Comparison of ENCODE assay signal across 18 cellular contexts in genomic region chr4:143215873-143216272, GRCh38.
"Had no signal": no experiment of that assay in that cellular context is flagged by ENCODE, and none has a peak within 500 bp of the region (broad histone marks: within the 10 kb centered on the region; RNA-seq: fewer than 3 reads in every experiment).

No MANE protein-coding gene starts in this region.

- H3K27ac Mint-ChIP-seq: activated T-helper 1 cell treated with anti-CD3 and anti-CD28 coated beads, Interleukin-12 subunit alpha, Interleukin-12 subunit beta, Interleukin-2, Interleukin-4 antibody, amounts not matched to agents 30 ng/mL and 10 ng/mL and 1 ng/mL, durations not matched to agents 14 hours and 24 hours and 36 hours had no signal

- H3K4me3 Mint-ChIP-seq: activated T-helper 1 cell treated with anti-CD3 and anti-CD28 coated beads, Interleukin-12 subunit alpha, Interleukin-12 subunit beta, Interleukin-2, Interleukin-4 antibody, amounts not matched to agents 30 ng/mL and 10 ng/mL and 1 ng/mL, durations not matched to agents 14 hours and 24 hours and 36 hours; naive thymus-derived CD8-positive, alpha-beta T cell had no signal

- H3K27me3 Mint-ChIP-seq: naive thymus-derived CD8-positive, alpha-beta T cell had no signal

- H3K4me3 ChIP-seq: ascending aorta, breast epithelium, hepatocyte, SJSA1, skin epidermis, upper lobe of left lung had no signal

- H3K27me3 ChIP-seq: ascending aorta, breast epithelium, hepatocyte, SJSA1, upper lobe of left lung had no signal

- FAIRE-seq: keratinocyte had no signal

- ATAC-seq: left lobe of liver; naive thymus-derived CD8-positive, alpha-beta T cell had no signal

- H3K27ac ChIP-seq: ascending aorta, breast epithelium, hepatocyte, SJSA1, skin epidermis, upper lobe of left lung had no signal

- H3K4me1 ChIP-seq: breast epithelium, SJSA1 had no signal

- DNase-seq: activated CD4-positive, CD25-positive, alpha-beta regulatory T cell treated with anti-CD3 and anti-CD28 coated beads, Interleukin-2, amount 50 U/mL, for 72 hours; effector CD4-positive, alpha-beta T cell; naive thymus-derived CD8-positive, alpha-beta T cell; retina; stimulated activated CD4-positive, alpha-beta T cell treated with anti-CD3 and anti-CD28 coated beads, Interleukin-4, amount 100 ng/mL, for 4 hours; stimulated activated CD8-positive, alpha-beta memory T cell treated with anti-CD3 and anti-CD28 coated beads, Interleukin-4, amount 100 ng/mL, for 48 hours; stimulated activated naive CD4-positive, alpha-beta T cell treated with Interleukin-2 at 50 U/mL for 16 hours; SW 1271; T-helper 9 cell; upper lobe of left lung had no signal

- H3K9me3 ChIP-seq: ascending aorta, breast epithelium, SJSA1, upper lobe of left lung had no signal

- H3K9me3 Mint-ChIP-seq: activated T-helper 1 cell treated with anti-CD3 and anti-CD28 coated beads, Interleukin-12 subunit alpha, Interleukin-12 subunit beta, Interleukin-2, Interleukin-4 antibody, amounts not matched to agents 30 ng/mL and 10 ng/mL and 1 ng/mL, durations not matched to agents 14 hours and 24 hours and 36 hours; naive thymus-derived CD8-positive, alpha-beta T cell had no signal
